In genomic region chr22:47552024-47552423, GRCh38 we compare ENCODE assay signal across 22 cellular contexts.
A peak's percentile ranks its signal among the peaks of the same experiment; 100 is the strongest.
DNase-seq lines count a peak whose midpoint lies in the region; ATAC-seq, FAIRE-seq and TF ChIP-seq lines count a peak whose summit lies in the region.
"Had no signal": no experiment of that assay in that cellular context is flagged by ENCODE, and none has a peak within 500 bp of the region (broad histone marks: within the 10 kb centered on the region; RNA-seq: fewer than 3 reads in every experiment).

No MANE protein-coding gene starts in this region.

- H3K27ac Mint-ChIP-seq in activated CD8-positive, alpha-beta memory T cell treated with anti-CD3 and anti-CD28 coated beads, Interleukin-2, amount 10 ng/mL, durations not matched to agents 7 days and 5 days = no peak overlapping the region
- no peak overlapping the region for H3K27ac Mint-ChIP-seq in type B pancreatic cell
- H3K27ac Mint-ChIP-seq: CD4-positive, CD25-positive, alpha-beta regulatory T cell; HFFc6; IgD-negative memory B cell had no signal

- no peaks in the 10 kb centered on the region for H3K9me3 ChIP-seq in small intestine (ENCODE audit: control insufficient read depth, low read depth)
- H3K9me3 ChIP-seq: BE2C, Caco-2 had no signal

- H3K27me3 ChIP-seq in small intestine (ENCODE audit: control insufficient read depth in 2 of 2, insufficient read depth in 2 of 2, low read length in 2 of 2) = no peaks in the 10 kb centered on the region
- H3K27me3 ChIP-seq: BE2C had no signal

- no peak overlapping the region for H3K4me3 Mint-ChIP-seq in activated CD8-positive, alpha-beta memory T cell treated with anti-CD3 and anti-CD28 coated beads, Interleukin-2, amount 10 ng/mL, durations not matched to agents 7 days and 5 days
- no peak overlapping the region for H3K4me3 Mint-ChIP-seq in type B pancreatic cell
- H3K4me3 Mint-ChIP-seq: CD4-positive, CD25-positive, alpha-beta regulatory T cell; HFFc6; IgD-negative memory B cell had no signal

- H3K36me3 ChIP-seq in small intestine (ENCODE audit: control insufficient read depth in 2 of 2, insufficient read depth in 2 of 2, low read length in 2 of 2) = no peaks in the 10 kb centered on the region
- H3K36me3 ChIP-seq: BE2C had no signal

- H3K9me3 Mint-ChIP-seq in activated CD8-positive, alpha-beta memory T cell treated with anti-CD3 and anti-CD28 coated beads, Interleukin-2, amount 10 ng/mL, durations not matched to agents 7 days and 5 days (ENCODE audit: low read depth) = peaks cover 1% of the 10 kb centered on the region
- peaks cover 11% of the 10 kb centered on the region for H3K9me3 Mint-ChIP-seq in type B pancreatic cell
- H3K9me3 Mint-ChIP-seq: IgD-negative memory B cell had no signal

- no peak for FAIRE-seq in small intestine (lab: Jason Lieb, UNC)
- FAIRE-seq: A204.1, GM12892, GM18507, HTR-8/SVneo had no signal

- H3K4me1 ChIP-seq in small intestine (ENCODE audit: control insufficient read depth in 2 of 2, insufficient read depth in 1 of 2, low read depth in 1 of 2, low read length in 1 of 2) = no peaks in the 10 kb centered on the region
- H3K4me1 ChIP-seq: BE2C, Caco-2 had no signal

- no peaks in the 10 kb centered on the region for H3K27me3 Mint-ChIP-seq in activated CD8-positive, alpha-beta memory T cell treated with anti-CD3 and anti-CD28 coated beads, Interleukin-2, amount 10 ng/mL, durations not matched to agents 7 days and 5 days
- no peaks in the 10 kb centered on the region for H3K27me3 Mint-ChIP-seq in type B pancreatic cell
- H3K27me3 Mint-ChIP-seq: CD4-positive, CD25-positive, alpha-beta regulatory T cell had no signal

- H3K4me3 ChIP-seq in small intestine (ENCODE audit: low read depth in 1 of 2, low read length in 2 of 2) = no peak overlapping the region

- H3K4me1 Mint-ChIP-seq in activated CD8-positive, alpha-beta memory T cell treated with anti-CD3 and anti-CD28 coated beads, Interleukin-2, amount 10 ng/mL, durations not matched to agents 7 days and 5 days = no peaks in the 10 kb centered on the region
- H3K4me1 Mint-ChIP-seq in type B pancreatic cell (ENCODE audit: unreplicated experiment) = no peaks in the 10 kb centered on the region
- H3K4me1 Mint-ChIP-seq: CD4-positive, CD25-positive, alpha-beta regulatory T cell; IgD-negative memory B cell had no signal

- H3K36me3 Mint-ChIP-seq in activated CD8-positive, alpha-beta memory T cell treated with anti-CD3 and anti-CD28 coated beads, Interleukin-2, amount 10 ng/mL, durations not matched to agents 7 days and 5 days = no peaks in the 10 kb centered on the region
- H3K36me3 Mint-ChIP-seq in type B pancreatic cell = peaks cover 1% of the 10 kb centered on the region
- H3K36me3 Mint-ChIP-seq: CD4-positive, CD25-positive, alpha-beta regulatory T cell; IgD-negative memory B cell had no signal

- CTCF ChIA-PET in activated CD8-positive, alpha-beta memory T cell treated with anti-CD3 and anti-CD28 coated beads, Interleukin-2, amount 10 ng/mL, durations not matched to agents 7 days and 5 days (lab: Charles Lee) = no interaction called here

- TF ChIP-seq CTCF in type B pancreatic cell (conservative IDR thresholded peaks at IDR 0.05) = no peak

- 57 to 75% (median 68%) methylated on average over 3 of the region's 3 CpGs for WGBS in small intestine, 3 donors

- no peak for ATAC-seq in activated CD8-positive, alpha-beta memory T cell treated with anti-CD3 and anti-CD28 coated beads, Interleukin-2, amount 10 ng/mL, durations not matched to agents 7 days and 5 days
- ATAC-seq in HG03175 (IDR thresholded peaks at IDR 0.05; ENCODE audit: unreplicated experiment) = no peak
- ATAC-seq: HCT116 had no signal

- DNase-seq in D341Med (ENCODE audit: low spot score) (peak; percentile 10), islet precursor cell (peak; percentile 5), type B pancreatic cell (ENCODE audit: extremely low spot score, unreplicated experiment) (peak; percentile 34), small intestine (no peak)
- peak; percentile 2 for DNase-seq in activated CD8-positive, alpha-beta memory T cell treated with anti-CD3 and anti-CD28 coated beads, Interleukin-2, amount 10 ng/mL, durations not matched to agents 7 days and 5 days
- DNase-seq: ACHN; BE2C; C1 segment of cervical spinal cord; Caco-2; CD4-positive, CD25-positive, alpha-beta regulatory T cell; DMS79; GDM1; GOT3; H7; HFFc6 had no signal

- no peak overlapping the region for H3K27ac ChIP-seq in small intestine (ENCODE audit: low read depth in 1 of 2, low read length in 1 of 2)
